ENCODE assay signal across 1 cellular context in genomic region chr2:176885661-176886060, GRCh38.
TF ChIP-seq lines count a peak whose summit lies in the region.

No MANE protein-coding gene starts in this region.

TF ChIP-seq in K562, 482 proteins besides CTCF, POLR2A, EP300 and RAD21 (continued from another document):
- TF ChIP-seq ZNF277 (CRISPR knock-in tag; IDR thresholded peaks at IDR 0.05; ENCODE audit: borderline replicate concordance): no peak
- no peak for TF ChIP-seq ILK (tag; IDR thresholded peaks at IDR 0.05; ENCODE audit: borderline replicate concordance, low read depth)
- TF ChIP-seq SMAD2 (IDR thresholded peaks at IDR 0.05; ENCODE audit: low read depth, low read length): no peak
- no peak for TF ChIP-seq TRIM28 (IDR thresholded peaks at IDR 0.05)
- no peak for TF ChIP-seq RBM14 (IDR thresholded peaks at IDR 0.05; ENCODE audit: borderline replicate concordance, insufficient read depth, low read depth, low read length)
- no peak for TF ChIP-seq LEF1 (IDR thresholded peaks at IDR 0.05)
- TF ChIP-seq FOXK2 (conservative IDR thresholded peaks at IDR 0.05 in 1 of 2, IDR thresholded peaks at IDR 0.05 in 1 of 2; ENCODE audit: low read depth in 2 of 2): no peak
- no peak for TF ChIP-seq ZNF143 (CRISPR knock-in tag; IDR thresholded peaks at IDR 0.05)
- no peak for TF ChIP-seq FOXO4 (CRISPR knock-in tag; IDR thresholded peaks at IDR 0.05)
- TF ChIP-seq REST (CRISPR knock-in tag; IDR thresholded peaks at IDR 0.05; ENCODE audit: low read depth): no peak
- TF ChIP-seq ZNF408 (CRISPR knock-in tag; IDR thresholded peaks at IDR 0.05; ENCODE audit: low read depth): no peak
- no peak for TF ChIP-seq ZNF436 (CRISPR knock-in tag; IDR thresholded peaks at IDR 0.05)
- TF ChIP-seq KLF16 (IDR thresholded peaks at IDR 0.05): no peak
TF ChIP-seq in K562: peak in this region for 0.
